10 cellular contexts compared by ENCODE assay signal in genomic region chr18:23378470-23378764, GRCh38.
DNase-seq lines count a peak whose midpoint lies in the region; ATAC-seq, FAIRE-seq and TF ChIP-seq lines count a peak whose summit lies in the region.
"Had no signal": no experiment of that assay in that cellular context is flagged by ENCODE, and none has a peak within 500 bp of the region (broad histone marks: within the 10 kb centered on the region; RNA-seq: fewer than 3 reads in every experiment).

No MANE protein-coding gene starts in this region.

- no peak for TF ChIP-seq POLR2A in adrenal gland (IDR thresholded peaks at IDR 0.05)

- peak overlapping the region; percentile 69 for H3K27ac Mint-ChIP-seq in activated CD4-positive, alpha-beta T cell treated with anti-CD3 and anti-CD28 coated beads for 36 hours

- peak overlapping the region; percentile 62 for H3K9ac ChIP-seq in keratinocyte (ENCODE audit: control insufficient read depth, extremely low read depth, insufficient read depth, low read length)

- no peak for ATAC-seq in activated CD4-positive, alpha-beta T cell treated with anti-CD3 and anti-CD28 coated beads for 36 hours
- no peak for ATAC-seq in thoracic aorta (ENCODE audit: insufficient number of reproducible peaks, low FRiP score, low read depth)

- H3K4me2 ChIP-seq in keratinocyte (ENCODE audit: control insufficient read depth, extremely low read depth, insufficient read depth, low read depth, low read length), result peak overlapping the region; percentile 79

- intact Hi-C loops in activated CD4-positive, alpha-beta T cell treated with anti-CD3 and anti-CD28 coated beads for 36 hours (cut with DNase I, micrococcal nuclease), result loop anchor here in 1 of 2 experiments (1.0 kb wide), 1 partner anchor 247 kb away; no protein-coding TSS in a partner anchor
- intact Hi-C loops in adrenal gland (cut with DNase I), result loop anchor here in 1 of 2 donors (10.0 kb wide), 1 partner anchor 344 kb away; no protein-coding TSS in a partner anchor

- H3K27ac ChIP-seq in adrenal gland (peak overlapping the region in 3 of 5 donors; percentile 73 to 77 (median 76)), keratinocyte (ENCODE audit: control insufficient read depth, insufficient read depth, low read length) (peak overlapping the region; percentile 92), thoracic aorta (peak overlapping the region; percentile 87)

- no peaks in the 10 kb centered on the region for H3K9me3 ChIP-seq in adrenal gland (replicated peaks in 1 of 3)
- no peaks in the 10 kb centered on the region for H3K9me3 ChIP-seq in keratinocyte (ENCODE audit: control insufficient read depth, low read depth, low read length)
- H3K9me3 ChIP-seq in thoracic aorta, result no peaks in the 10 kb centered on the region
- H3K9me3 ChIP-seq: body of pancreas had no signal

- no peak for FAIRE-seq in keratinocyte (lab: Jason Lieb, UNC)

- peaks cover 16% of the 10 kb centered on the region for H3K4me1 Mint-ChIP-seq in activated CD4-positive, alpha-beta T cell treated with anti-CD3 and anti-CD28 coated beads for 36 hours

- 30 to 51% (median 34%) methylated on average over 1 of the region's 1 CpG for WGBS in adrenal gland, 4 donors

- no peak overlapping the region for H2AFZ ChIP-seq in keratinocyte (ENCODE audit: control insufficient read depth, low read length)

- no peak overlapping the region for H3K4me3 ChIP-seq in adrenal gland
- peak overlapping the region in 2 of 3 experiments; percentile 15 to 39 for H3K4me3 ChIP-seq in keratinocyte (ENCODE audit: control insufficient read depth in 2 of 3, extremely low read depth in 1 of 3, insufficient read depth in 2 of 3, low read depth in 1 of 3, low read length in 3 of 3)
- H3K4me3 ChIP-seq in thoracic aorta, result no peak overlapping the region
- H3K4me3 ChIP-seq: body of pancreas had no signal

- H3K27me3 ChIP-seq in adrenal gland (no peaks in the 10 kb centered on the region), keratinocyte (ENCODE audit: control insufficient read depth, extremely low read depth, insufficient read depth, low read length) (no peaks in the 10 kb centered on the region), thoracic aorta (replicated peaks; ENCODE audit: insufficient read depth) (no peaks in the 10 kb centered on the region)
- H3K27me3 ChIP-seq: body of pancreas had no signal

- CTCF ChIA-PET in activated CD4-positive, alpha-beta T cell treated with anti-CD3 and anti-CD28 coated beads for 36 hours (lab: Charles Lee), result interaction anchor here (0.6 to 2.7 kb wide), 9 partner anchors 8 to 577 kb away, joined by 3 to 14 read pairs (median 7); no protein-coding TSS in a partner anchor

- no peaks in the 10 kb centered on the region for H3K79me2 ChIP-seq in keratinocyte (ENCODE audit: control insufficient read depth, insufficient read depth, low read length)

- POLR2A ChIA-PET in activated CD4-positive, alpha-beta T cell treated with anti-CD3 and anti-CD28 coated beads for 36 hours (lab: Charles Lee), result no interaction called here

- H3K9me1 ChIP-seq in keratinocyte (ENCODE audit: control insufficient read depth, extremely low read depth, insufficient read depth, low read length), result no peaks in the 10 kb centered on the region

- H3K36me3 ChIP-seq in adrenal gland (replicated peaks in 1 of 2), result no peaks in the 10 kb centered on the region
- H3K36me3 ChIP-seq in keratinocyte (ENCODE audit: control insufficient read depth in 2 of 2, extremely low read depth in 1 of 2, insufficient read depth in 2 of 2, low read length in 2 of 2), result no peaks in the 10 kb centered on the region
- no peaks in the 10 kb centered on the region for H3K36me3 ChIP-seq in thoracic aorta

- no peaks in the 10 kb centered on the region for H4K20me1 ChIP-seq in keratinocyte (ENCODE audit: control insufficient read depth, extremely low read depth, insufficient read depth, low read length)

- H3K4me1 ChIP-seq in adrenal gland (replicated peaks in 1 of 2) (peaks cover 0 to 17% of the 10 kb centered on the region in 2 donors), keratinocyte (ENCODE audit: control insufficient read depth, extremely low read depth, insufficient read depth, low read length) (peaks cover 36% of the 10 kb centered on the region), thoracic aorta (ENCODE audit: control insufficient read depth in 1 of 2, low read depth in 2 of 2) (peaks cover 20 to 43% of the 10 kb centered on the region in 2 donors)

- no peak for DNase-seq in activated CD4-positive, alpha-beta T cell treated with anti-CD3 and anti-CD28 coated beads for 36 hours
- no peak for DNase-seq in activated CD4-positive, alpha-beta T cell treated with anti-CD3 and anti-CD28 coated beads for 48 hours
- DNase-seq in adrenal gland (no peak), keratinocyte (ENCODE audit: low read depth, low spot score) (no peak), thoracic aorta (ENCODE audit: low spot score) (no peak), NCI-H510A (lab: John Stamatoyannopoulos, UW) (no peak), NCI-H446 treated with DMSO at 0.1 percent for 48 hours (lab: John Stamatoyannopoulos, UW) (no peak)
- no peak for DNase-seq in activated CD8-positive, alpha-beta memory T cell treated with anti-CD3 and anti-CD28 coated beads, Interleukin-2, amount 50 U/mL, for 48 hours
- DNase-seq: activated T-cell treated with anti-CD3 and anti-CD28 coated beads for 4 hours had no signal

- no peak overlapping the region for H3K4me3 Mint-ChIP-seq in activated CD4-positive, alpha-beta T cell treated with anti-CD3 and anti-CD28 coated beads for 36 hours

- TF ChIP-seq CTCF in adrenal gland (IDR thresholded peaks at IDR 0.05) (no peak), keratinocyte (optimal IDR thresholded peaks at IDR 0.05 in 1 of 3, IDR thresholded peaks at IDR 0.05 in 1 of 3, conservative IDR thresholded peaks at IDR 0.05 in 1 of 3; ENCODE audit: extremely low read depth in 1 of 3, insufficient read depth in 2 of 3, low read length in 3 of 3) (no peak), thoracic aorta (IDR thresholded peaks at IDR 0.05) (no peak)

- H3K36me3 Mint-ChIP-seq in activated CD4-positive, alpha-beta T cell treated with anti-CD3 and anti-CD28 coated beads for 36 hours (ENCODE audit: low read depth), result peaks cover 4% of the 10 kb centered on the region

- dilution Hi-C loops in keratinocyte (cut with MboI; ENCODE audit: extremely low pct_ligation_motif_present, low sequenced_read_pairs), result no loop called here

- no peaks in the 10 kb centered on the region for H3K27me3 Mint-ChIP-seq in activated CD4-positive, alpha-beta T cell treated with anti-CD3 and anti-CD28 coated beads for 36 hours

- no peaks in the 10 kb centered on the region for H3K9me3 Mint-ChIP-seq in activated CD4-positive, alpha-beta T cell treated with anti-CD3 and anti-CD28 coated beads for 36 hours (ENCODE audit: low read depth)

Comparison
In these comparisons a context has a peak if more than half of its experiments do, and no peak if none do; other contexts are left out.
1. H3K4me3 ChIP-seq: peak in keratinocyte (2 of 3); none in adrenal gland (0 of 4) and thoracic aorta (single experiment).
2. Peak in every context shown above with its lines, with median percentiles within 50 percentile points of each other: H3K27ac ChIP-seq.